ENCODE assay signal across 18 cellular contexts in the genomic region with DNA sequence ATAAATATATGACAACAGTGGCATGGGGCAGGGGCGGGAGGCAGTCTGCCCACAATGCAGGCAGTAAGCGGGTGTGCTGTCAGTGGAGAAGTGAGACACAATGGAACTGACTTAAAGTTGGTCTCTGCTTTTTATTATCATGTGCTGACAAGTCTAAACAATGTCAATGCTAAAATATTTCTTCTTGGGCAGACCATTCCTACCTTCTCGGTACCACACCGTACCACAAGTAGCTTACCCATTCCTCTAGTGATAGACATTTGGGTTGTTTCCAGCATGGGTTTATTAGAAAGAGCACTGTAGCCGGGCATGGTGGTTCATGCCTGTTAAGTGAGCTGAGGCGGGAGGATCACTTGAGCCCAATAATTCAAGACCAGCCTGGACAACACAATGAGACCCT. TPM values are rescaled to one million over a fixed set of nuclear protein-coding genes. Genes with fewer than 3 reads are reported as not detected.
A peak's percentile ranks its signal among the peaks of the same experiment; 100 is the strongest.
DNase-seq lines count a peak whose midpoint lies in the region; ATAC-seq and TF ChIP-seq lines count a peak whose summit lies in the region.
"Had no signal": no experiment of that assay in that cellular context is flagged by ENCODE, and none has a peak within 500 bp of the region (broad histone marks: within the 10 kb centered on the region; RNA-seq: fewer than 3 reads in every experiment).

No MANE protein-coding gene starts in this region.

- POLR2A ChIA-PET in activated CD4-positive, alpha-beta memory T cell treated with anti-CD3 and anti-CD28 coated beads for 36 hours (lab: Charles Lee), result interaction anchor here (0.6 to 1.2 kb wide), 3 partner anchors 9 to 330 kb away, joined by 3 to 4 read pairs (median 3); no protein-coding TSS in a partner anchor
- POLR2A ChIA-PET in activated CD4-positive, alpha-beta memory T cell treated with anti-CD3 and anti-CD28 coated beads, Interleukin-2, amount 10 ng/mL, durations not matched to agents 7 days and 5 days (lab: Charles Lee), result no interaction called here
- POLR2A ChIA-PET in CD4-positive, alpha-beta T cell (lab: Charles Lee), result no interaction called here
- POLR2A ChIA-PET in naive thymus-derived CD8-positive, alpha-beta T cell (lab: Charles Lee), result interaction anchor here (0.7 kb wide), 1 partner anchor 16 kb away, joined by 7 read pairs; no protein-coding TSS in a partner anchor

- intact Hi-C loops in activated CD4-positive, alpha-beta memory T cell treated with anti-CD3 and anti-CD28 coated beads for 36 hours (cut with micrococcal nuclease), result no loop called here
- intact Hi-C loops in CD4-positive, alpha-beta T cell (cut with DNase I, micrococcal nuclease), result no loop called here
- intact Hi-C loops in mammary epithelial cell (cut with micrococcal nuclease), result no loop called here

- no TSS peak for BruUV-seq in mammary epithelial cell (replicated peaks; lab: Mats Ljungman, UMichigan)

- H3K4me3 ChIP-seq in mammary epithelial cell (replicated peaks in 1 of 3; ENCODE audit: insufficient read depth in 1 of 3, low read depth in 2 of 3, low read length in 3 of 3) (no peak overlapping the region), GM23248 (no peak overlapping the region)
- no peak overlapping the region for H3K4me3 ChIP-seq in effector memory CD4-positive, alpha-beta T cell (ENCODE audit: insufficient read depth, low read depth, low read length, poor library complexity, severe bottlenecking)

- H3F3A ChIP-seq in GM23248 (ENCODE audit: insufficient read depth), result peaks cover 14% of the 10 kb centered on the region; the same call in 1 of the 2 replicates

- H3K9me3 Mint-ChIP-seq in activated CD4-positive, alpha-beta memory T cell treated with anti-CD3 and anti-CD28 coated beads for 36 hours, result no peaks in the 10 kb centered on the region
- H3K9me3 Mint-ChIP-seq in activated CD4-positive, alpha-beta memory T cell treated with anti-CD3 and anti-CD28 coated beads, Interleukin-2, amount 10 ng/mL, durations not matched to agents 7 days and 5 days, result no peaks in the 10 kb centered on the region
- H3K9me3 Mint-ChIP-seq in CD4-positive, alpha-beta T cell, result no peaks in the 10 kb centered on the region
- H3K9me3 Mint-ChIP-seq in naive thymus-derived CD8-positive, alpha-beta T cell, result no peaks in the 10 kb centered on the region
- H3K9me3 Mint-ChIP-seq: CD4-positive, alpha-beta memory T cell had no signal

- H3K4me1 Mint-ChIP-seq in activated CD4-positive, alpha-beta memory T cell treated with anti-CD3 and anti-CD28 coated beads for 36 hours (ENCODE audit: low read depth), result peaks cover 2% of the 10 kb centered on the region
- H3K4me1 Mint-ChIP-seq in activated CD4-positive, alpha-beta memory T cell treated with anti-CD3 and anti-CD28 coated beads, Interleukin-2, amount 10 ng/mL, durations not matched to agents 7 days and 5 days, result peaks cover 2% of the 10 kb centered on the region
- H3K4me1 Mint-ChIP-seq in CD4-positive, alpha-beta T cell (ENCODE audit: low read depth), result peaks cover 5% of the 10 kb centered on the region
- H3K4me1 Mint-ChIP-seq in naive thymus-derived CD8-positive, alpha-beta T cell, result peaks cover 3 to 6% (median 4%) of the 10 kb centered on the region in 4 donors

- H4K20me1 ChIP-seq in mammary epithelial cell (ENCODE audit: insufficient read depth, low read length), result no peaks in the 10 kb centered on the region
- H4K20me1 ChIP-seq in GM23248 (ENCODE audit: insufficient read depth), result no peaks in the 10 kb centered on the region

- no peaks in the 10 kb centered on the region for H3K9me3 ChIP-seq in CD4-positive, alpha-beta T cell (ENCODE audit: control insufficient read depth, low read length)
- H3K9me3 ChIP-seq in mammary epithelial cell (replicated peaks; ENCODE audit: insufficient read depth, low read length), result no peaks in the 10 kb centered on the region
- no peaks in the 10 kb centered on the region for H3K9me3 ChIP-seq in effector memory CD4-positive, alpha-beta T cell (ENCODE audit: control insufficient read depth, low read length)
- no peaks in the 10 kb centered on the region for H3K9me3 ChIP-seq in GM23248 (ENCODE audit: low read depth)
- H3K9me3 ChIP-seq: BE2C had no signal

- H3K27me3 Mint-ChIP-seq in activated CD4-positive, alpha-beta memory T cell treated with anti-CD3 and anti-CD28 coated beads for 36 hours, result no peaks in the 10 kb centered on the region
- peaks cover 4% of the 10 kb centered on the region for H3K27me3 Mint-ChIP-seq in activated CD4-positive, alpha-beta memory T cell treated with anti-CD3 and anti-CD28 coated beads, Interleukin-2, amount 10 ng/mL, durations not matched to agents 7 days and 5 days
- H3K27me3 Mint-ChIP-seq in CD4-positive, alpha-beta T cell, result no peaks in the 10 kb centered on the region
- H3K27me3 Mint-ChIP-seq in naive thymus-derived CD8-positive, alpha-beta T cell, result no peaks in the 10 kb centered on the region
- H3K27me3 Mint-ChIP-seq: CD4-positive, alpha-beta memory T cell had no signal

- DNase-seq in activated CD4-positive, alpha-beta memory T cell treated with anti-CD3 and anti-CD28 coated beads for 36 hours, result no peak
- DNase-seq in activated CD4-positive, alpha-beta memory T cell treated with anti-CD3 and anti-CD28 coated beads, Interleukin-2, amount 10 ng/mL, durations not matched to agents 7 days and 5 days, result no peak
- no peak for DNase-seq in CD4-positive, alpha-beta T cell
- DNase-seq in mammary epithelial cell, result peak; percentile 63
- peak; percentile 72 to 87 for DNase-seq in foreskin keratinocyte
- no peak for DNase-seq in effector memory CD4-positive, alpha-beta T cell
- DNase-seq in GM23248, result no peak
- DNase-seq in naive thymus-derived CD8-positive, alpha-beta T cell, result no peak
- DNase-seq: BE2C; CD4-positive, alpha-beta memory T cell; DMS79; MM.1S; NCI-H1092 treated with DMSO at 0.1 percent for 48 hours; NCI-H2081 treated with DMSO at 0.1 percent for 48 hours; NCI-H510A; SHP77 had no signal

- H2AFZ ChIP-seq in mammary epithelial cell (ENCODE audit: low read depth, low read length) (no peak overlapping the region), GM23248 (no peak overlapping the region)

- H3K4me1 ChIP-seq in mammary epithelial cell (ENCODE audit: insufficient read depth, low read length) (peaks cover 11% of the 10 kb centered on the region), foreskin keratinocyte (peaks cover 8% of the 10 kb centered on the region), GM23248 (ENCODE audit: insufficient read depth) (no peaks in the 10 kb centered on the region)
- no peaks in the 10 kb centered on the region for H3K4me1 ChIP-seq in effector memory CD4-positive, alpha-beta T cell (ENCODE audit: control insufficient read depth, insufficient read depth, low read length, poor library complexity, severe bottlenecking)

- no peaks in the 10 kb centered on the region for H3K9me2 ChIP-seq in GM23248 (ENCODE audit: insufficient read depth)

- dilution Hi-C loops in mammary epithelial cell (cut with HindIII; ENCODE audit: low sequenced_read_pairs), result no loop called here

- no peaks in the 10 kb centered on the region for H3K27me3 ChIP-seq in CD4-positive, alpha-beta T cell (ENCODE audit: control insufficient read depth, insufficient read depth, low read length)
- H3K27me3 ChIP-seq in mammary epithelial cell (ENCODE audit: insufficient read depth, low read length) (no peaks in the 10 kb centered on the region), foreskin keratinocyte (no peaks in the 10 kb centered on the region), GM23248 (replicated peaks; ENCODE audit: insufficient read depth) (no peaks in the 10 kb centered on the region)
- no peaks in the 10 kb centered on the region for H3K27me3 ChIP-seq in effector memory CD4-positive, alpha-beta T cell (replicated peaks; ENCODE audit: control insufficient read depth, insufficient read depth, low read length, poor library complexity, severe bottlenecking)
- H3K27me3 ChIP-seq: BE2C had no signal

- in situ Hi-C loops in mammary epithelial cell (cut with MboI; ENCODE audit: low sequenced_read_pairs in 2 of 2), result no loop called here
- in situ Hi-C loops in GM23248 (cut with MboI), result no loop called here

- WGBS in mammary epithelial cell (ENCODE audit: low coverage, missing lambda C conversion rate), result 82% methylated on average over 6 of the region's 6 CpGs
- 98% methylated on average over 6 of the region's 6 CpGs for WGBS in GM23248 (ENCODE audit: low coverage in 1 of 2, low lambda C conversion rate in 2 of 2, missing lambda C conversion rate in 2 of 2), 2 experiments

- CTCF ChIA-PET in activated CD4-positive, alpha-beta memory T cell treated with anti-CD3 and anti-CD28 coated beads for 36 hours (lab: Charles Lee), result interaction anchor here (0.5 to 1.1 kb wide), 2 partner anchors 13 to 904 kb away, joined by 3 to 4 read pairs; no protein-coding TSS in a partner anchor
- CTCF ChIA-PET in activated CD4-positive, alpha-beta memory T cell treated with anti-CD3 and anti-CD28 coated beads, Interleukin-2, amount 10 ng/mL, durations not matched to agents 7 days and 5 days (lab: Charles Lee), result no interaction called here
- CTCF ChIA-PET in CD4-positive, alpha-beta T cell (lab: Charles Lee), result no interaction called here
- CTCF ChIA-PET in mammary epithelial cell (lab: Charles Lee; ENCODE audit: low non-redundant PET), result no interaction called here

- H3K79me2 ChIP-seq in mammary epithelial cell (ENCODE audit: insufficient read depth, low read length) (no peaks in the 10 kb centered on the region), GM23248 (ENCODE audit: insufficient read depth) (no peaks in the 10 kb centered on the region)

- H3K4me2 ChIP-seq in mammary epithelial cell (ENCODE audit: insufficient read depth, low read depth, low read length) (no peak overlapping the region), GM23248 (ENCODE audit: unreplicated experiment) (no peak overlapping the region)
- H3K4me2 ChIP-seq: KMS-11 had no signal

- H3K4me3 Mint-ChIP-seq in activated CD4-positive, alpha-beta memory T cell treated with anti-CD3 and anti-CD28 coated beads for 36 hours, result no peak overlapping the region
- H3K4me3 Mint-ChIP-seq in activated CD4-positive, alpha-beta memory T cell treated with anti-CD3 and anti-CD28 coated beads, Interleukin-2, amount 10 ng/mL, durations not matched to agents 7 days and 5 days, result no peak overlapping the region
- H3K4me3 Mint-ChIP-seq in CD4-positive, alpha-beta T cell, result no peak overlapping the region
- no peak overlapping the region for H3K4me3 Mint-ChIP-seq in naive thymus-derived CD8-positive, alpha-beta T cell
- H3K4me3 Mint-ChIP-seq: CD4-positive, alpha-beta memory T cell had no signal

- peak overlapping the region; percentile 42 for H3K27ac Mint-ChIP-seq in activated CD4-positive, alpha-beta memory T cell treated with anti-CD3 and anti-CD28 coated beads for 36 hours
- no peak overlapping the region for H3K27ac Mint-ChIP-seq in activated CD4-positive, alpha-beta memory T cell treated with anti-CD3 and anti-CD28 coated beads, Interleukin-2, amount 10 ng/mL, durations not matched to agents 7 days and 5 days
- peak overlapping the region; percentile 47 for H3K27ac Mint-ChIP-seq in CD4-positive, alpha-beta T cell
- H3K27ac Mint-ChIP-seq in naive thymus-derived CD8-positive, alpha-beta T cell, result peak overlapping the region in 3 of 10 donors; percentile 20 to 43 (median 32)

- H3K36me3 Mint-ChIP-seq in activated CD4-positive, alpha-beta memory T cell treated with anti-CD3 and anti-CD28 coated beads for 36 hours, result peaks cover 12% of the 10 kb centered on the region
- H3K36me3 Mint-ChIP-seq in activated CD4-positive, alpha-beta memory T cell treated with anti-CD3 and anti-CD28 coated beads, Interleukin-2, amount 10 ng/mL, durations not matched to agents 7 days and 5 days (ENCODE audit: low read depth), result peaks cover 18% of the 10 kb centered on the region
- H3K36me3 Mint-ChIP-seq in CD4-positive, alpha-beta T cell (ENCODE audit: low read depth), result peaks cover 27% of the 10 kb centered on the region
- peaks cover 0 to 24% (median 6%) of the 10 kb centered on the region in 3 donors for H3K36me3 Mint-ChIP-seq in naive thymus-derived CD8-positive, alpha-beta T cell

- H3K27ac ChIP-seq in CD4-positive, alpha-beta T cell (ENCODE audit: low read depth, low read length), result no peak overlapping the region
- H3K27ac ChIP-seq in mammary epithelial cell (ENCODE audit: insufficient read depth, low read depth, low read length) (no peak overlapping the region), foreskin keratinocyte (no peak overlapping the region), GM23248 (no peak overlapping the region)
- no peak overlapping the region for H3K27ac ChIP-seq in effector memory CD4-positive, alpha-beta T cell (ENCODE audit: insufficient read depth, low read length, poor library complexity, severe bottlenecking)
- H3K27ac ChIP-seq: KMS-11 had no signal

- ATAC-seq in CD4-positive, alpha-beta T cell (ENCODE audit: poor library complexity), result no peak
- peak; percentile 43 for ATAC-seq in foreskin keratinocyte
- no peak for ATAC-seq in naive thymus-derived CD8-positive, alpha-beta T cell
- ATAC-seq: HepG2 had no signal

- no peak for TF ChIP-seq CTCF in CD4-positive, alpha-beta T cell (IDR thresholded peaks at IDR 0.05)
- TF ChIP-seq CTCF in mammary epithelial cell (conservative IDR thresholded peaks at IDR 0.05 in 1 of 2, IDR thresholded peaks at IDR 0.05 in 1 of 2; ENCODE audit: extremely low read depth in 1 of 2, insufficient read depth in 1 of 2, low read depth in 1 of 2, low read length in 2 of 2) (no peak), foreskin keratinocyte (conservative IDR thresholded peaks at IDR 0.05) (no peak)

- H3K9ac ChIP-seq in mammary epithelial cell (ENCODE audit: insufficient read depth, low read length), result no peak overlapping the region
- H3K9ac ChIP-seq in GM23248, result no peak overlapping the region
- H3K9ac ChIP-seq: KMS-11 had no signal

- H3K36me3 ChIP-seq in mammary epithelial cell (ENCODE audit: insufficient read depth, low read length), result peaks cover 14% of the 10 kb centered on the region
- H3K36me3 ChIP-seq in effector memory CD4-positive, alpha-beta T cell (ENCODE audit: control insufficient read depth, insufficient read depth, low read length), result peaks cover 12% of the 10 kb centered on the region
- H3K36me3 ChIP-seq in GM23248 (ENCODE audit: low read depth), result no peaks in the 10 kb centered on the region

RNA-seq across cellular contexts. Expression of gene CHADL, which starts 2.6 kb away (rescaled TPM):
- under 1 TPM; 0.12 to 0.21 TPM for total RNA-seq in activated CD4-positive, alpha-beta memory T cell treated with anti-CD3 and anti-CD28 coated beads for 36 hours
- total RNA-seq in activated CD4-positive, alpha-beta memory T cell treated with anti-CD3 and anti-CD28 coated beads, Interleukin-2, amount 10 ng/mL, durations not matched to agents 7 days and 5 days, result under 1 TPM; 0.18 TPM
- total RNA-seq in CD4-positive, alpha-beta T cell, result 1 to 10 TPM; 1.7 to 1.8 TPM
- total RNA-seq in mammary epithelial cell, result 1 to 10 TPM; 1.8 to 3.3 TPM
- polyA plus RNA-seq in mammary epithelial cell, result 1.1 TPM
- not detected for polyA minus RNA-seq in mammary epithelial cell
- total RNA-seq in foreskin keratinocyte, result 0.82 and 0.99 TPM in 2 replicates
- 0.96 and 1.1 TPM in 2 replicates for polyA plus RNA-seq in foreskin keratinocyte
- total RNA-seq in GM23248 (2014; rRNA removed; shearing (Covaris generic)), result 0.22 and 1.1 TPM in 2 replicates
- polyA plus RNA-seq in GM23248 (2016; fragmentation: Nextera tagmentation; extraction: Ambion mirVana), result 0.30 and 0.88 TPM in 2 replicates
- under 1 TPM; 0.83 to 0.85 TPM for total RNA-seq in naive thymus-derived CD8-positive, alpha-beta T cell
- polyA plus RNA-seq in naive thymus-derived CD8-positive, alpha-beta T cell, result 1 to 10 TPM in 2 of 3 donors, under 1 TPM in 1; 0.49 to 1.7 (median 1.3) TPM

RNA-seq across cellular contexts. Expression of gene L3MBTL2, which starts 38.2 kb away (rescaled TPM):
- total RNA-seq in activated CD4-positive, alpha-beta memory T cell treated with anti-CD3 and anti-CD28 coated beads for 36 hours, result 10 to 100 TPM; 27.3 to 31.0 TPM
- total RNA-seq in activated CD4-positive, alpha-beta memory T cell treated with anti-CD3 and anti-CD28 coated beads, Interleukin-2, amount 10 ng/mL, durations not matched to agents 7 days and 5 days, result 10 to 100 TPM; 25.9 to 30.7 TPM
- 10 to 100 TPM; 16.4 to 17.5 TPM for total RNA-seq in CD4-positive, alpha-beta T cell
- total RNA-seq in mammary epithelial cell (10 to 100 TPM; 21.0 to 22.2 TPM), foreskin keratinocyte (20.6 and 21.2 TPM in 2 replicates)
- polyA plus RNA-seq in mammary epithelial cell (23.0 TPM), foreskin keratinocyte (14.1 and 15.1 TPM in 2 replicates), GM23248 (2016; fragmentation: Nextera tagmentation; extraction: Ambion mirVana) (16.8 and 16.9 TPM in 2 replicates)
- polyA minus RNA-seq in mammary epithelial cell, result 20.1 TPM
- 19.1 and 24.1 TPM in 2 replicates for total RNA-seq in GM23248 (2014; rRNA removed; shearing (Covaris generic))
- 10 to 100 TPM; 42.2 to 44.2 TPM for total RNA-seq in naive thymus-derived CD8-positive, alpha-beta T cell
- 10 to 100 TPM; 27.5 to 39.9 (median 34.0) TPM for polyA plus RNA-seq in naive thymus-derived CD8-positive, alpha-beta T cell

RNA-seq across cellular contexts. Expression of gene RANGAP1, which starts 42.6 kb away (rescaled TPM):
- total RNA-seq in activated CD4-positive, alpha-beta memory T cell treated with anti-CD3 and anti-CD28 coated beads for 36 hours, result 100 to 1,000 TPM; 154 to 156 TPM
- 10 to 100 TPM; 98.7 to 99.7 TPM for total RNA-seq in activated CD4-positive, alpha-beta memory T cell treated with anti-CD3 and anti-CD28 coated beads, Interleukin-2, amount 10 ng/mL, durations not matched to agents 7 days and 5 days
- 100 to 1,000 TPM; 163 to 172 TPM for total RNA-seq in CD4-positive, alpha-beta T cell
- total RNA-seq in mammary epithelial cell (100 to 1,000 TPM in 1 of 2 donors, 10 to 100 TPM in 1; 47.8 to 127 TPM), foreskin keratinocyte (195 and 210 TPM in 2 replicates)
- polyA plus RNA-seq in mammary epithelial cell (145 TPM), foreskin keratinocyte (180 and 182 TPM in 2 replicates), GM23248 (2016; fragmentation: Nextera tagmentation; extraction: Ambion mirVana) (52.3 and 54.6 TPM in 2 replicates)
- polyA minus RNA-seq in mammary epithelial cell, result 192 TPM
- 73.5 and 79.2 TPM in 2 replicates for total RNA-seq in GM23248 (2014; rRNA removed; shearing (Covaris generic))
- 10 to 100 TPM; 80.0 to 86.6 TPM for total RNA-seq in naive thymus-derived CD8-positive, alpha-beta T cell
- 10 to 100 TPM; 18.9 to 30.1 (median 23.8) TPM for polyA plus RNA-seq in naive thymus-derived CD8-positive, alpha-beta T cell

RNA-seq across cellular contexts. Expression of gene ZC3H7B, which starts 58.0 kb away (rescaled TPM):
- total RNA-seq in activated CD4-positive, alpha-beta memory T cell treated with anti-CD3 and anti-CD28 coated beads for 36 hours, result 10 to 100 TPM; 37.7 to 39.3 TPM
- 10 to 100 TPM; 41.7 to 42.1 TPM for total RNA-seq in activated CD4-positive, alpha-beta memory T cell treated with anti-CD3 and anti-CD28 coated beads, Interleukin-2, amount 10 ng/mL, durations not matched to agents 7 days and 5 days
- 10 to 100 TPM; 29.5 to 32.7 TPM for total RNA-seq in CD4-positive, alpha-beta T cell
- total RNA-seq in mammary epithelial cell (10 to 100 TPM; 30.0 to 62.9 TPM), foreskin keratinocyte (82.6 and 89.4 TPM in 2 replicates)
- polyA plus RNA-seq in mammary epithelial cell (26.3 TPM), foreskin keratinocyte (35.3 and 37.7 TPM in 2 replicates), GM23248 (2016; fragmentation: Nextera tagmentation; extraction: Ambion mirVana) (5.3 and 5.4 TPM in 2 replicates)
- polyA minus RNA-seq in mammary epithelial cell, result 39.8 TPM
- 54.8 and 54.9 TPM in 2 replicates for total RNA-seq in GM23248 (2014; rRNA removed; shearing (Covaris generic))
- total RNA-seq in naive thymus-derived CD8-positive, alpha-beta T cell, result 10 to 100 TPM; 48.0 to 48.1 TPM
- polyA plus RNA-seq in naive thymus-derived CD8-positive, alpha-beta T cell, result 1 to 10 TPM in 2 of 3 donors, under 1 TPM in 1; 0.65 to 1.5 (median 1.2) TPM

Comparison
In these comparisons a context has a peak if more than half of its experiments do, and no peak if none do; other contexts are left out.
1. POLR2A ChIA-PET loops: an anchor here in activated CD4-positive, alpha-beta memory T cell treated with anti-CD3 and anti-CD28 coated beads for 36 hours (0.6 to 1.2 kb wide) and naive thymus-derived CD8-positive, alpha-beta T cell (0.7 kb wide); none called in activated CD4-positive, alpha-beta memory T cell treated with anti-CD3 and anti-CD28 coated beads, Interleukin-2, amount 10 ng/mL, durations not matched to agents 7 days and 5 days and CD4-positive, alpha-beta T cell.
2. DNase-seq: peak in mammary epithelial cell (single experiment) and foreskin keratinocyte (2 of 2); none in activated CD4-positive, alpha-beta memory T cell treated with anti-CD3 and anti-CD28 coated beads for 36 hours (single experiment), activated CD4-positive, alpha-beta memory T cell treated with anti-CD3 and anti-CD28 coated beads, Interleukin-2, amount 10 ng/mL, durations not matched to agents 7 days and 5 days (single experiment), CD4-positive, alpha-beta T cell (0 of 10), effector memory CD4-positive, alpha-beta T cell (0 of 3), GM23248 (single experiment) and naive thymus-derived CD8-positive, alpha-beta T cell (0 of 10).